ENCODE assay signal across 23 cellular contexts in genomic region chr11:43467958-43468357, GRCh38.
DNase-seq lines count a peak whose midpoint lies in the region; ATAC-seq, FAIRE-seq and TF ChIP-seq lines count a peak whose summit lies in the region.
"Had no signal": no experiment of that assay in that cellular context is flagged by ENCODE, and none has a peak within 500 bp of the region (broad histone marks: within the 10 kb centered on the region; RNA-seq: fewer than 3 reads in every experiment).

No MANE protein-coding gene starts in this region.

- H3K9me3 ChIP-seq in HepG2 (ENCODE audit: low read length) (peaks cover 6% of the 10 kb centered on the region; the same call in 1 of the 2 replicates), right lobe of liver (no peaks in the 10 kb centered on the region), K562 (replicated peaks; ENCODE audit: control insufficient read depth, insufficient read depth, low read depth, low read length) (no peaks in the 10 kb centered on the region), esophagus muscularis mucosa (peaks cover 0 to 5% (median 0%) of the 10 kb centered on the region in 4 donors)
- H3K9me3 ChIP-seq: SJSA1 had no signal

- no peak overlapping the region for H3K9ac ChIP-seq in HepG2 (ENCODE audit: insufficient read depth, low read depth, low read length)
- no peak overlapping the region for H3K9ac ChIP-seq in K562 (ENCODE audit: insufficient read depth in 1 of 2, low read depth in 2 of 2, low read length in 2 of 2)

- H3K27me3 ChIP-seq in HepG2 (ENCODE audit: control insufficient read depth in 1 of 2, insufficient read depth in 2 of 2, low read length in 2 of 2) (no peaks in the 10 kb centered on the region), right lobe of liver (no peaks in the 10 kb centered on the region), K562 (ENCODE audit: control insufficient read depth in 2 of 2, insufficient read depth in 2 of 2, low read length in 2 of 2) (no peaks in the 10 kb centered on the region), esophagus muscularis mucosa (no peaks in the 10 kb centered on the region)
- H3K27me3 ChIP-seq: SJSA1 had no signal

- TF ChIP-seq CTCF in HepG2 (CRISPR knock-in tag; IDR thresholded peaks at IDR 0.05) (no peak), right lobe of liver (IDR thresholded peaks at IDR 0.05) (no peak), K562 (IDR thresholded peaks at IDR 0.05 in 2 of 3, conservative IDR thresholded peaks at IDR 0.05 in 1 of 3; ENCODE audit: insufficient read depth in 2 of 3, low read depth in 1 of 3, low read length in 3 of 3) (no peak), GM20000 (IDR thresholded peaks at IDR 0.05; ENCODE audit: extremely low read depth, missing control alignments) (no peak), esophagus muscularis mucosa (IDR thresholded peaks at IDR 0.05) (no peak)

- TF ChIP-seq POLR2A in HepG2 (IDR thresholded peaks at IDR 0.05; ENCODE audit: insufficient read depth in 1 of 2, low read depth in 2 of 2, low read length in 2 of 2) (no peak), right lobe of liver (IDR thresholded peaks at IDR 0.05) (no peak), K562 (conservative IDR thresholded peaks at IDR 0.05) (no peak), esophagus muscularis mucosa (IDR thresholded peaks at IDR 0.05; ENCODE audit: low read depth) (no peak)

- no peak for ATAC-seq in HepG2
- ATAC-seq in right lobe of liver, result no peak
- no peak for ATAC-seq in K562
- ATAC-seq in HG03520 (IDR thresholded peaks at IDR 0.05; ENCODE audit: unreplicated experiment), result no peak
- ATAC-seq: GM23338 had no signal

- H4K20me1 ChIP-seq in HepG2 (ENCODE audit: insufficient read depth, low read length) (no peaks in the 10 kb centered on the region), K562 (replicated peaks; ENCODE audit: control insufficient read depth, insufficient read depth, low read length) (no peaks in the 10 kb centered on the region)

- intact Hi-C loops in HepG2 (cut with micrococcal nuclease; ENCODE audit: unreplicated experiment), result no loop called here
- intact Hi-C loops in right lobe of liver (cut with DNase I), result no loop called here
- intact Hi-C loops in K562 (cut with micrococcal nuclease), result no loop called here
- intact Hi-C loops in esophagus muscularis mucosa (cut with DNase I), result no loop called here

- no TSS peak for BruUV-seq in HepG2 (replicated peaks; lab: Mats Ljungman, UMichigan)
- BruUV-seq in K562 (replicated peaks; lab: Mats Ljungman, UMichigan), result no TSS peak

- DNase-seq in HepG2 (ENCODE audit: low spot score) (no peak), right lobe of liver (no peak), K562 (ENCODE audit: extremely low read depth in 1 of 4, low spot score in 3 of 4) (no peak), left kidney (ENCODE audit: low read depth, low spot score) (peak; percentile 8), GM20000 (ENCODE audit: low spot score) (no peak), esophagus muscularis mucosa (ENCODE audit: extremely low spot score) (no peak)
- DNase-seq: Calu3, DMS79 treated with DMSO at 0.1 percent for 48 hours, GF-D8, H9, HFFc6, Karpas-422, NCI-H1048, NCI-H1417, NCI-H1694, NCI-H2029 treated with DMSO at 0.1 percent for 48 hours, NCI-H446 treated with DMSO at 0.1 percent for 48 hours, NCI-H526, Right ventricle myocardium superior, RPMI8226 had no signal

- CTCF ChIA-PET in HepG2 (lab: Yijun Ruan, JAX; ENCODE audit: low intra/inter-chr PET ratio, low total read pairs), result no interaction called here
- CTCF ChIA-PET in K562 (lab: Yijun Ruan, JAX; ENCODE audit: low intra/inter-chr PET ratio), result no interaction called here

- no peaks in the 10 kb centered on the region for H3K9me1 ChIP-seq in K562 (ENCODE audit: control insufficient read depth, insufficient read depth, low read length)

- H2AFZ ChIP-seq in HepG2 (ENCODE audit: low read length) (no peak overlapping the region), K562 (ENCODE audit: low read depth, low read length) (no peak overlapping the region)
- H2AFZ ChIP-seq: GM23338 had no signal

- TF ChIP-seq EP300 in HepG2 (IDR thresholded peaks at IDR 0.05; ENCODE audit: low read depth in 2 of 2, low read length in 2 of 2), result no peak
- TF ChIP-seq EP300 in HepG2 (CRISPR knock-in tag; IDR thresholded peaks at IDR 0.05; ENCODE audit: borderline replicate concordance), result no peak
- TF ChIP-seq EP300 in K562 (IDR thresholded peaks at IDR 0.05; ENCODE audit: low read length), result no peak
- TF ChIP-seq EP300 in esophagus muscularis mucosa (IDR thresholded peaks at IDR 0.05), result no peak

- no peaks in the 10 kb centered on the region for H3K4me1 ChIP-seq in HepG2 (ENCODE audit: insufficient read depth, low read length)
- H3K4me1 ChIP-seq in right lobe of liver, result no peaks in the 10 kb centered on the region
- no peaks in the 10 kb centered on the region for H3K4me1 ChIP-seq in K562 (replicated peaks in 1 of 2; ENCODE audit: control insufficient read depth in 2 of 2, insufficient read depth in 2 of 2, low read length in 2 of 2)
- no peaks in the 10 kb centered on the region for H3K4me1 ChIP-seq in esophagus muscularis mucosa
- H3K4me1 ChIP-seq: SJSA1 had no signal

- TF ChIP-seq RAD21 in HepG2 (CRISPR knock-in tag; IDR thresholded peaks at IDR 0.05), result no peak
- no peak for TF ChIP-seq RAD21 in K562 (CRISPR knock-in tag; conservative IDR thresholded peaks at IDR 0.05 in 1 of 2, IDR thresholded peaks at IDR 0.05 in 1 of 2)

- H3K4me2 ChIP-seq in HepG2 (ENCODE audit: low read depth, low read length), result no peak overlapping the region
- no peak overlapping the region for H3K4me2 ChIP-seq in K562 (ENCODE audit: insufficient read depth, low read length)
- H3K4me2 ChIP-seq: GM23338 had no signal

- in situ Hi-C loops in HepG2 (cut with HindIII; ENCODE audit: extremely low pct_ligation_motif_present, low pct_unique_long_range_greater_than_20kb) (no loop called here), K562 (cut with MboI) (no loop called here)

- H3K4me3 ChIP-seq in HepG2 (replicated peaks in 1 of 3; ENCODE audit: insufficient read depth in 1 of 3, low read depth in 2 of 3, low read length in 3 of 3), result no peak overlapping the region
- H3K4me3 ChIP-seq in right lobe of liver, result no peak overlapping the region
- no peak overlapping the region for H3K4me3 ChIP-seq in K562
- H3K4me3 ChIP-seq in esophagus muscularis mucosa, result no peak overlapping the region
- H3K4me3 ChIP-seq: GM23338, SJSA1 had no signal

- no peaks in the 10 kb centered on the region for H3K79me2 ChIP-seq in HepG2 (ENCODE audit: insufficient read depth, low read length)
- no peaks in the 10 kb centered on the region for H3K79me2 ChIP-seq in K562 (ENCODE audit: control insufficient read depth, insufficient read depth, low read length)

- POLR2A ChIA-PET in HepG2 (lab: Yijun Ruan, JAX) (no interaction called here), K562 (lab: Yijun Ruan, JAX) (interaction anchor here (0.6 kb wide), 1 partner anchor 79 kb away, joined by 3 read pairs; no protein-coding TSS in a partner anchor)

- FAIRE-seq in HepG2 (lab: Jason Lieb, UNC), result no peak
- FAIRE-seq in K562 (lab: Jason Lieb, UNC), result no peak

- H3K36me3 ChIP-seq in HepG2 (replicated peaks in 1 of 2; ENCODE audit: control insufficient read depth in 1 of 2, insufficient read depth in 2 of 2, low read length in 2 of 2), result peaks cover 0 to 15% of the 10 kb centered on the region in 2 experiments; a peak in 2 of 5 replicates
- peaks cover 0 to 9% (median 0%) of the 10 kb centered on the region in 4 donors for H3K36me3 ChIP-seq in right lobe of liver
- peaks cover 36% of the 10 kb centered on the region; the same call in 2 of the 3 replicates for H3K36me3 ChIP-seq in K562 (ENCODE audit: control insufficient read depth, insufficient read depth, low read length)
- H3K36me3 ChIP-seq in esophagus muscularis mucosa, result peaks cover 11 to 42% (median 27%) of the 10 kb centered on the region in 4 donors

- no peak overlapping the region for H3K27ac ChIP-seq in HepG2 (ENCODE audit: extremely low read length, insufficient read depth, low read length)
- H3K27ac ChIP-seq in right lobe of liver, result no peak overlapping the region
- no peak overlapping the region for H3K27ac ChIP-seq in K562 (ENCODE audit: extremely low read depth, low read depth, low read length)
- H3K27ac ChIP-seq in esophagus muscularis mucosa (replicated peaks in 1 of 4), result no peak overlapping the region
- H3K27ac ChIP-seq: SJSA1 had no signal

TF ChIP-seq in HepG2, 621 proteins besides CTCF, POLR2A, EP300 and RAD21 (continues in another document):
- no peak for TF ChIP-seq GLI4 (CRISPR knock-in tag; IDR thresholded peaks at IDR 0.05; ENCODE audit: borderline replicate concordance)
- TF ChIP-seq ZC3H4 (CRISPR knock-in tag; IDR thresholded peaks at IDR 0.05; ENCODE audit: borderline replicate concordance), result no peak
- TF ChIP-seq FOXM1 (CRISPR knock-in tag; IDR thresholded peaks at IDR 0.05), result no peak
- TF ChIP-seq ZNF451 (CRISPR knock-in tag; IDR thresholded peaks at IDR 0.05), result no peak
- TF ChIP-seq SMAD3 (CRISPR knock-in tag; IDR thresholded peaks at IDR 0.05), result no peak
- no peak for TF ChIP-seq ZMYM2 (CRISPR knock-in tag; IDR thresholded peaks at IDR 0.05)
- TF ChIP-seq ZNF597 (CRISPR knock-in tag; IDR thresholded peaks at IDR 0.05), result no peak

TF ChIP-seq in K562, 482 proteins besides CTCF, POLR2A, EP300 and RAD21:
- TF ChIP-seq HDAC8 (tag; IDR thresholded peaks at IDR 0.05), result no peak
- peak in 1 of 2 experiments; percentile 85; a peak in 2 of 3 replicates for TF ChIP-seq CBX3 (IDR thresholded peaks at IDR 0.05; ENCODE audit: borderline replicate concordance in 1 of 2, low read length in 2 of 2)
- TF ChIP-seq TCF7L2 (IDR thresholded peaks at IDR 0.05; ENCODE audit: low read depth, low read length), result no peak
- TF ChIP-seq CBX5 (IDR thresholded peaks at IDR 0.05; ENCODE audit: borderline replicate concordance, low read depth), result peak; percentile 90
- no peak for TF ChIP-seq TBL1XR1 (IDR thresholded peaks at IDR 0.05; ENCODE audit: low read length in 2 of 2)
- TF ChIP-seq BRF2 (IDR thresholded peaks at IDR 0.05; ENCODE audit: borderline replicate concordance, insufficient read depth, insufficient read length), result no peak
- peak; percentile 88 for TF ChIP-seq TRIM28 (IDR thresholded peaks at IDR 0.05)
TF ChIP-seq in K562: peak in this region for 3.

Comparison
In these comparisons a context has a peak if more than half of its experiments do, and no peak if none do; other contexts are left out.
1. Of the 241 proteins assayed by ChIP-seq in both HepG2 and K562: peak only in HepG2: none; only in K562: CBX5; in both: none; in neither: 240.